In the genomic region with DNA sequence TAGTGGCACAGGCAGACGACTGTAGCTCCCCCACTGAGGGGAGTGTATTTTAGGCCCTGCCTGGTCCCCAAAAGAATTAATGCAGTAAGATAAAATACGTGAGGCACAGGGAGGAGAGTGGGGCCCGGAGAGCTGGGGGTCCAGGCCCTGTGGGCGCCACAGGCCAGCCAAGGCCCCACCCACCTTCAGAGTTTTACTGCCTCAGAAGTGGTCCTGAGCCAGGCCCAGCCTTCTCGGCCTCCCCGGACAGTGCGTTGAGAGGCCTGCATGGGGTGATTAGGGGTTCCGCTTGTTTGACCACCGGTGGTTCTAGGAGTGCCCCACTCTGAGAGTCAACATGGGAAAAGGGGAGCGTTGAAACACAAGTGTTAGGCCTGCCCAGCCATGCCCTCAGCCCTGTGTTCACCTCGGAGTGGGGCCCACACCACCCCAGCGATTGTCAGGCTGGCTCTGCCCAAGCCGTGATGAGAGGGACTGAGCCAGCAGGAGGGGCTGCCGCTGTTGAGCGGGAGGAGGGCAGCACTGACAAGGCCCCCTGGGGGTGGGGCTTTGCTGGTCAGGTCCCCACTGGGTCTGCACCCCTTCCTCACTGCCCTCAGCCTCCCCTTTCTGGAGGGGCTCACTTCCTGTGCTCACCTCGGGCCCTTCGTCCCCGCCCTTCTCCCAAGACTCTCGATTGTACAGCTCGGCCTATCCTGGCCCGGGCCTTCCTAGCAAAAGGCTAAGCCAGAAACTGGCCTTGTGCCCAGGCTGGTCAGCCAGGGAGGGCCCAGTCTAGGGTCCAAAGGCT, we compare ENCODE assay signal across 1 cellular context.
TF ChIP-seq lines count a peak whose summit lies in the region.

No MANE protein-coding gene starts in this region.

TF ChIP-seq in neural cell, 6 proteins besides CTCF, POLR2A, EP300 and RAD21 (continued from another document):
- TF ChIP-seq, protein P1, sequence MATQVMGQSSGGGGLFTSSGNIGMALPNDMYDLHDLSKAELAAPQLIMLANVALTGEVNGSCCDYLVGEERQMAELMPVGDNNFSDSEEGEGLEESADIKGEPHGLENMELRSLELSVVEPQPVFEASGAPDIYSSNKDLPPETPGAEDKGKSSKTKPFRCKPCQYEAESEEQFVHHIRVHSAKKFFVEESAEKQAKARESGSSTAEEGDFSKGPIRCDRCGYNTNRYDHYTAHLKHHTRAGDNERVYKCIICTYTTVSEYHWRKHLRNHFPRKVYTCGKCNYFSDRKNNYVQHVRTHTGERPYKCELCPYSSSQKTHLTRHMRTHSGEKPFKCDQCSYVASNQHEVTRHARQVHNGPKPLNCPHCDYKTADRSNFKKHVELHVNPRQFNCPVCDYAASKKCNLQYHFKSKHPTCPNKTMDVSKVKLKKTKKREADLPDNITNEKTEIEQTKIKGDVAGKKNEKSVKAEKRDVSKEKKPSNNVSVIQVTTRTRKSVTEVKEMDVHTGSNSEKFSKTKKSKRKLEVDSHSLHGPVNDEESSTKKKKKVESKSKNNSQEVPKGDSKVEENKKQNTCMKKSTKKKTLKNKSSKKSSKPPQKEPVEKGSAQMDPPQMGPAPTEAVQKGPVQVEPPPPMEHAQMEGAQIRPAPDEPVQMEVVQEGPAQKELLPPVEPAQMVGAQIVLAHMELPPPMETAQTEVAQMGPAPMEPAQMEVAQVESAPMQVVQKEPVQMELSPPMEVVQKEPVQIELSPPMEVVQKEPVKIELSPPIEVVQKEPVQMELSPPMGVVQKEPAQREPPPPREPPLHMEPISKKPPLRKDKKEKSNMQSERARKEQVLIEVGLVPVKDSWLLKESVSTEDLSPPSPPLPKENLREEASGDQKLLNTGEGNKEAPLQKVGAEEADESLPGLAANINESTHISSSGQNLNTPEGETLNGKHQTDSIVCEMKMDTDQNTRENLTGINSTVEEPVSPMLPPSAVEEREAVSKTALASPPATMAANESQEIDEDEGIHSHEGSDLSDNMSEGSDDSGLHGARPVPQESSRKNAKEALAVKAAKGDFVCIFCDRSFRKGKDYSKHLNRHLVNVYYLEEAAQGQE (IDR thresholded peaks at IDR 0.05; ENCODE audit: borderline replicate concordance): no peak
- no peak for TF ChIP-seq MXI1 (conservative IDR thresholded peaks at IDR 0.05; ENCODE audit: poor library complexity, severe bottlenecking)
